ENCODE assay signal across 8 cellular contexts in genomic region chr16:71807905-71808592, GRCh38. TPM values are rescaled to one million over a fixed set of nuclear protein-coding genes. Genes with fewer than 3 reads are reported as not detected.
A peak's percentile ranks its signal among the peaks of the same experiment; 100 is the strongest.
DNase-seq lines count a peak whose midpoint lies in the region; ATAC-seq and TF ChIP-seq lines count a peak whose summit lies in the region.

No MANE protein-coding gene starts in this region.

- no peaks in the 10 kb centered on the region for H3K36me3 Mint-ChIP-seq in IgD-negative memory B cell
- peaks cover 12% of the 10 kb centered on the region for H3K36me3 Mint-ChIP-seq in activated T-cell treated with anti-CD3 and anti-CD28 coated beads, Interleukin-2, amount 50 U/mL, for 4 hours (ENCODE audit: insufficient read depth)

- H3K27ac ChIP-seq in ovary, result peak overlapping the region; percentile 92 to 96

- H3K4me1 ChIP-seq in ovary (ENCODE audit: insufficient read depth), result peaks cover 3% of the 10 kb centered on the region

- H3K4me3 Mint-ChIP-seq in IgD-negative memory B cell, result peak overlapping the region; percentile 93 to 99 (median 98)
- H3K4me3 Mint-ChIP-seq in activated T-cell treated with anti-CD3 and anti-CD28 coated beads, Interleukin-2, amount 50 U/mL, for 4 hours, result peak overlapping the region; percentile 100

- no peak for TF ChIP-seq CTCF in ovary (IDR thresholded peaks at IDR 0.05)

- 0% methylated on average over 36 to 44 of the region's 44 CpGs for WGBS in ovary, 3 donors

- no peaks in the 10 kb centered on the region for H3K27me3 Mint-ChIP-seq in IgD-negative memory B cell
- H3K27me3 Mint-ChIP-seq in activated T-cell treated with anti-CD3 and anti-CD28 coated beads, Interleukin-2, amount 50 U/mL, for 4 hours (ENCODE audit: low read depth), result no peaks in the 10 kb centered on the region

- peak; percentile 29 for ATAC-seq in GM21619 (IDR thresholded peaks at IDR 0.05; ENCODE audit: unreplicated experiment)
- peak; percentile 55 for ATAC-seq in activated T-cell treated with anti-CD3 and anti-CD28 coated beads, Interleukin-2, amount 50 U/mL, for 4 hours

- H3K27me3 ChIP-seq in ovary, result no peaks in the 10 kb centered on the region

- TF ChIP-seq EP300 in ovary (IDR thresholded peaks at IDR 0.05), result no peak

- H3K9me3 Mint-ChIP-seq in IgD-negative memory B cell, result no peaks in the 10 kb centered on the region
- H3K9me3 Mint-ChIP-seq in activated T-cell treated with anti-CD3 and anti-CD28 coated beads, Interleukin-2, amount 50 U/mL, for 4 hours, result no peaks in the 10 kb centered on the region

- DNase-seq in ELF-1 (ENCODE audit: low read depth, low spot score), result peak; percentile 66
- peak; percentile 46 for DNase-seq in activated T-cell treated with anti-CD3 and anti-CD28 coated beads, Interleukin-2, amount 50 U/mL, for 4 hours
- peak; percentile 17 for DNase-seq in globus pallidus (ENCODE audit: low spot score)
- DNase-seq in ovary, result peak in 1 of 5 donors; percentile 33
- no peak for DNase-seq in COLO829 (ENCODE audit: low spot score)
- DNase-seq in NK-92 (lab: John Stamatoyannopoulos, UW; ENCODE audit: unreplicated experiment), result no peak

- H3K4me3 ChIP-seq in ovary, result peak overlapping the region; percentile 81

- intact Hi-C loops in ovary (cut with DNase I), result no loop called here

- no peak for TF ChIP-seq POLR2A in ovary (IDR thresholded peaks at IDR 0.05)

- H3K36me3 ChIP-seq in ovary, result no peaks in the 10 kb centered on the region

- peak overlapping the region; percentile 99 to 100 (median 100) for H3K27ac Mint-ChIP-seq in IgD-negative memory B cell

- no peaks in the 10 kb centered on the region for H3K9me3 ChIP-seq in ovary

- H3K4me1 Mint-ChIP-seq in IgD-negative memory B cell, result peaks cover 22 to 31% (median 26%) of the 10 kb centered on the region in 3 donors
- peaks cover 40% of the 10 kb centered on the region for H3K4me1 Mint-ChIP-seq in activated T-cell treated with anti-CD3 and anti-CD28 coated beads, Interleukin-2, amount 50 U/mL, for 4 hours (ENCODE audit: low read depth)

RNA-seq across cellular contexts. Expression of gene AP1G1, which starts 0.6 kb away (rescaled TPM):
- polyA plus RNA-seq in IgD-negative memory B cell (13.7 TPM), ovary (10 to 100 TPM; 14.2 to 43.8 TPM)
- 10 to 100 TPM; 88.5 to 98.7 (median 90.1) TPM for total RNA-seq in activated T-cell treated with anti-CD3 and anti-CD28 coated beads, Interleukin-2, amount 50 U/mL, for 4 hours
- 10 to 100 TPM; 50.6 to 71.7 (median 57.2) TPM for total RNA-seq in ovary

RNA-seq across cellular contexts. Expression of gene ATXN1L, which starts 37.7 kb away (rescaled TPM):
- polyA plus RNA-seq in IgD-negative memory B cell, result 5.4 TPM
- 10 to 100 TPM; 15.3 to 17.3 (median 15.5) TPM for total RNA-seq in activated T-cell treated with anti-CD3 and anti-CD28 coated beads, Interleukin-2, amount 50 U/mL, for 4 hours
- 10 to 100 TPM; 12.5 to 29.5 (median 26.0) TPM for total RNA-seq in ovary
- polyA plus RNA-seq in ovary, result 10 to 100 TPM; 12.6 to 26.6 TPM

Comparison
In these comparisons a context has a peak if more than half of its experiments do, and no peak if none do; other contexts are left out.
1. DNase-seq: peak in ELF-1 (single experiment), activated T-cell treated with anti-CD3 and anti-CD28 coated beads, Interleukin-2, amount 50 U/mL, for 4 hours (single experiment) and globus pallidus (single experiment); none in COLO829 (single experiment) and NK-92 (single experiment).